Comparison of ENCODE assay signal across 8 cellular contexts in the genomic region with DNA sequence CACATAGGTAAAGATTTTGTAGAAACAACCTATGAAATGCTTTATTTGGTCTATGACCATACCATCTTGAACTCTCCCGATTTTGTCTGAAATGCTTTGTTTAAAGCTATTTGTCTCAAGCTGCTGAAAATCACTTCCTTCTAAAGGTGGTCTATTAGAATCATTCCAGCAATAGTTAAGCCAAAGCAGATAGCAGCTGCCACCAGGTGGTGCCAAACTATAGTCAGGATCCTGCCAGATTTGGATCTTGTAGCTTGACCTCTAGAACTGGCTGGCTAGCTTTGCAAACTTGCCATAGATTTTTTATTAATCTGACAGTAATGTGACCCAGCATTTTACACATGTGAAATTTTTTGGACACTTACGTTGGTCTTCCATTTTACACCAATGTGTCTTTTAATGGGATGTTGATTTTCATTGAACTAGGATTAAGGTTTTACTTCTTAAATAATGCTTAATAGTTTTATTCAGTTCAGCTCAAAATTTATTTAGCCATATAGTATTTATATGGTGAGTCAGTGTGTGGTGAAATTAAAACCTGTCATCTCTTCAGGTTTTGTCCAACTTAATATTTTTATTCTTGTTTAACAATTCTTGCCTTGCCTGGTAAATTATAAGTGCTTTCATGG. TPM values are rescaled to one million over a fixed set of nuclear protein-coding genes. Genes with fewer than 3 reads are reported as not detected.
DNase-seq lines count a peak whose midpoint lies in the region; ATAC-seq, FAIRE-seq and TF ChIP-seq lines count a peak whose summit lies in the region.

No MANE protein-coding gene starts in this region.

- DNase-seq in CD4-positive, CD25-positive, alpha-beta regulatory T cell = peak in 1 of 3 donors; percentile 32
- no peak for DNase-seq in GM19239 (ENCODE audit: insufficient read length, low spot score)
- peak; percentile 71 for DNase-seq in cerebellar cortex (ENCODE audit: low spot score)
- no peak for DNase-seq in lung (ENCODE audit: low spot score)
- DNase-seq in mesenteric fat pad (ENCODE audit: low spot score) = no peak

- no peak for ATAC-seq in CD4-positive, CD25-positive, alpha-beta regulatory T cell (ENCODE audit: low read depth in 2 of 2)
- ATAC-seq in lung (ENCODE audit: insufficient read depth, low FRiP score) (peak; percentile 58), GM18867 (IDR thresholded peaks at IDR 0.05; ENCODE audit: unreplicated experiment) (no peak), GM18517 (IDR thresholded peaks at IDR 0.05; ENCODE audit: unreplicated experiment) (no peak)

- peak; percentile 75 for TF ChIP-seq CTCF in OCI-LY1 (IDR thresholded peaks at IDR 0.05; ENCODE audit: low read length)
- peak; percentile 24 for TF ChIP-seq CTCF in lung (IDR thresholded peaks at IDR 0.05; ENCODE audit: control extremely low read depth, extremely low read depth)

- no peak overlapping the region for H3K27ac ChIP-seq in CD4-positive, CD25-positive, alpha-beta regulatory T cell (ENCODE audit: insufficient read depth, low read length, poor library complexity, severe bottlenecking)
- H3K27ac ChIP-seq in OCI-LY1 (ENCODE audit: low read depth, low read length, poor library complexity, severe bottlenecking) (no peak overlapping the region), lung (ENCODE audit: low read depth in 1 of 2, low read length in 1 of 2) (peak overlapping the region in 1 of 2 donors; percentile 45)

- no peak overlapping the region for H3K9ac ChIP-seq in OCI-LY1 (ENCODE audit: low read length)

- no peak overlapping the region for H3K4me3 Mint-ChIP-seq in CD4-positive, CD25-positive, alpha-beta regulatory T cell

- peaks cover 0 to 2% (median 0%) of the 10 kb centered on the region in 4 donors for H3K4me1 Mint-ChIP-seq in CD4-positive, CD25-positive, alpha-beta regulatory T cell

- peaks cover 65% of the 10 kb centered on the region for H3K36me3 ChIP-seq in CD4-positive, CD25-positive, alpha-beta regulatory T cell (ENCODE audit: control insufficient read depth, insufficient read depth, low read length)
- H3K36me3 ChIP-seq in OCI-LY1 (ENCODE audit: insufficient read depth, low read length) = peaks cover 68% of the 10 kb centered on the region
- peaks cover 31 to 37% of the 10 kb centered on the region in 2 donors for H3K36me3 ChIP-seq in lung (ENCODE audit: control insufficient read depth in 2 of 2, insufficient read depth in 2 of 2, low read length in 2 of 2)

- no peaks in the 10 kb centered on the region for H3F3A ChIP-seq in OCI-LY1 (ENCODE audit: insufficient read depth, low read length)

- no peak overlapping the region for H3K4me2 ChIP-seq in OCI-LY1 (ENCODE audit: low read length)

- no peak overlapping the region for H2AFZ ChIP-seq in OCI-LY1 (ENCODE audit: low read length)

- H3K4me1 ChIP-seq in CD4-positive, CD25-positive, alpha-beta regulatory T cell (ENCODE audit: control insufficient read depth, insufficient read depth, low read length, poor library complexity, severe bottlenecking) = no peaks in the 10 kb centered on the region
- H3K4me1 ChIP-seq in OCI-LY1 (ENCODE audit: insufficient read depth, low read length, severe bottlenecking) (no peaks in the 10 kb centered on the region), lung (ENCODE audit: control insufficient read depth in 2 of 2, insufficient read depth in 2 of 2, low read length in 2 of 2) (peaks cover 0 to 2% of the 10 kb centered on the region in 2 donors)

- peak overlapping the region in 2 of 3 donors; percentile 35 to 75 for H3K27ac Mint-ChIP-seq in CD4-positive, CD25-positive, alpha-beta regulatory T cell

- no peaks in the 10 kb centered on the region for H3K9me2 ChIP-seq in OCI-LY1 (ENCODE audit: low read depth, low read length)

- no peaks in the 10 kb centered on the region for H4K20me1 ChIP-seq in OCI-LY1 (ENCODE audit: insufficient read depth, low read length)

- H3K36me3 Mint-ChIP-seq in CD4-positive, CD25-positive, alpha-beta regulatory T cell = peaks cover 64% of the 10 kb centered on the region

- 54 to 72% methylated on average over 2 of the region's 2 CpGs for WGBS in lung, 2 donors

- no peaks in the 10 kb centered on the region for H3K79me2 ChIP-seq in OCI-LY1 (ENCODE audit: insufficient read depth, low read length)

- no peaks in the 10 kb centered on the region for H3K27me3 ChIP-seq in CD4-positive, CD25-positive, alpha-beta regulatory T cell (ENCODE audit: control insufficient read depth, insufficient read depth, low read length)
- H3K27me3 ChIP-seq in OCI-LY1 (ENCODE audit: insufficient read depth, low read length) (no peaks in the 10 kb centered on the region), lung (ENCODE audit: control insufficient read depth, insufficient read depth) (no peaks in the 10 kb centered on the region)

- no peaks in the 10 kb centered on the region for H3K9me3 Mint-ChIP-seq in CD4-positive, CD25-positive, alpha-beta regulatory T cell

- no peaks in the 10 kb centered on the region for H3K27me3 Mint-ChIP-seq in CD4-positive, CD25-positive, alpha-beta regulatory T cell

- no peaks in the 10 kb centered on the region for H3K9me3 ChIP-seq in CD4-positive, CD25-positive, alpha-beta regulatory T cell (ENCODE audit: control insufficient read depth in 2 of 2, low read length in 2 of 2)
- H3K9me3 ChIP-seq in OCI-LY1 (ENCODE audit: low read length) (no peaks in the 10 kb centered on the region), lung (ENCODE audit: control insufficient read depth in 2 of 2, insufficient read depth in 1 of 2, low read length in 1 of 2) (no peaks in the 10 kb centered on the region)

- H3K4me3 ChIP-seq in CD4-positive, CD25-positive, alpha-beta regulatory T cell (ENCODE audit: low read depth, low read length) = no peak overlapping the region
- H3K4me3 ChIP-seq in OCI-LY1 (ENCODE audit: low read depth, low read length, poor library complexity, severe bottlenecking) (no peak overlapping the region), lung (no peak overlapping the region)

- FAIRE-seq in GM19239 (lab: Jason Lieb, UNC) = peak; percentile 77

RNA-seq across cellular contexts. Expression of a gene that starts 19.7 kb away (rescaled TPM):
- total RNA-seq in CD4-positive, CD25-positive, alpha-beta regulatory T cell = 27.9 TPM
- polyA plus RNA-seq in CD4-positive, CD25-positive, alpha-beta regulatory T cell = 10 to 100 TPM; 45.4 to 52.2 (median 47.4) TPM
- total RNA-seq in lung (10 to 100 TPM; 26.2 to 40.0 TPM), mesenteric fat pad (32.5 TPM)
- 10 to 100 TPM; 13.2 to 18.1 TPM for polyA plus RNA-seq in lung

RNA-seq across cellular contexts. Expression of a gene that starts 38.0 kb away (rescaled TPM):
- total RNA-seq in CD4-positive, CD25-positive, alpha-beta regulatory T cell = 839 TPM
- 100 to 1,000 TPM; 367 to 423 (median 413) TPM for polyA plus RNA-seq in CD4-positive, CD25-positive, alpha-beta regulatory T cell
- total RNA-seq in lung (100 to 1,000 TPM; 750 to 932 TPM), mesenteric fat pad (854 TPM)
- polyA plus RNA-seq in lung = 100 to 1,000 TPM; 189 to 325 TPM
